ENCODE assay signal across 19 cellular contexts in the genomic region with DNA sequence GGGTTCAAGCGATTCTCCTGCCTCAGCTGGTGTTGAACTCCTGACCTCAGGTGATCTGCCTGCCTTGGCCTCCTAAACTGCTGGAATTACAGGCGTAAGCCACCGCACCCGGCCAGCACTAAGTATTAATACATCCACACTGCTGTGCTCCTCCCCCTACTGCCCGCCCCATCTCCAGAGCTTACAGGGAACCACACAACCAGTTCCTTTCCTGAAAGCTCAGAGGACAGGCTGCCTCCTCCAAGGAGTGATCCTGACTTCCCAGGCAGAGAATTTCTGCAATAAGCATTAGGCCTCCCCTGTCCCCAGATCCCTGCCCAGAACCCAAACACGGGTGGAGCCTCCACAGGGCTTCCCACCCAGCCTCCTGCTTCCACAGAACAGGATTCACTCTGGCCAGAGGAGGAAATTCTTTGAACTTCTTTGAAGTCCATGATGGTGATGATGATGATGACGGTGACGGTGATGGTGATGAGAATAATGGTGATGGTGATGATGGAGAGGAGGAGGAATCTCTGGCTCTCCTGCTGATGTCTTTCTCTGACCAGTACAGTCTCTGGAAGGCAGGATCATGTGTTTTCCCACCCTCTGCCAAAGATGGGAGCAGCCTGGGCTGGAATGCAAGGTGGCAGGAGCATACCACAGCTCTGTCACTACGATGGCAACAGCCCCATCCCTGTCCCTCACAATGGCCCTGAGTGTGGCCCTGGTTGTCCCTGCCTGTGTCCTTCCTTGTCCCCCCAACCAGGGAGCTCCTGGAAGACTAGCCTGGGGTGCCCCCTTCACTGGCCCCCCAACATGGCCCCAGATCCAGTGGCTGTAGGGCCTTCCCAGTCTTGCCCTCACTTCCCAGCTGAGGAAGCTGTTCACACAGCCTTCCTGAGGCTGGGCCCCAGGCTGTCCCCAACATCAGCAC. TPM values are rescaled to one million over a fixed set of nuclear protein-coding genes. Genes with fewer than 3 reads are reported as not detected.
A peak's percentile ranks its signal among the peaks of the same experiment; 100 is the strongest.
DNase-seq lines count a peak whose midpoint lies in the region; ATAC-seq and TF ChIP-seq lines count a peak whose summit lies in the region.
"Had no signal": no experiment of that assay in that cellular context is flagged by ENCODE, and none has a peak within 500 bp of the region (broad histone marks: within the 10 kb centered on the region; RNA-seq: fewer than 3 reads in every experiment).

No MANE protein-coding gene starts in this region.

- TF ChIP-seq CTCF in mucosa of descending colon (IDR thresholded peaks at IDR 0.05): no peak
- TF ChIP-seq CTCF in type B pancreatic cell (conservative IDR thresholded peaks at IDR 0.05): no peak
- TF ChIP-seq CTCF in natural killer cell (IDR thresholded peaks at IDR 0.05): no peak
- no peak for TF ChIP-seq CTCF in A673 (conservative IDR thresholded peaks at IDR 0.05; ENCODE audit: low read depth, low read length)
- TF ChIP-seq CTCF in esophagus squamous epithelium (IDR thresholded peaks at IDR 0.05): no peak

- peak; percentile 49 for DNase-seq in activated CD8-positive, alpha-beta memory T cell treated with anti-CD3 and anti-CD28 coated beads for 24 hours
- DNase-seq in activated CD8-positive, alpha-beta memory T cell treated with anti-CD3 and anti-CD28 coated beads, Interleukin-2, amount 50 U/mL, for 4 hours: no peak
- peak; percentile 4 for DNase-seq in activated T-helper 2 cell treated with anti-CD3 and anti-CD28 coated beads, Interferon-gamma antibody, Interleukin-2, Interleukin-4, amounts not matched to agents 10 μg/mL and 5 μg/mL and 100 μg/mL, durations not matched to agents 14 hours and 24 hours and 36 hours (ENCODE audit: low spot score)
- DNase-seq in mucosa of descending colon: peak in 2 of 3 donors; percentile 19 to 29
- DNase-seq in type B pancreatic cell (ENCODE audit: extremely low spot score, unreplicated experiment): peak; percentile 54
- DNase-seq in natural killer cell: no peak
- DNase-seq in A673 (ENCODE audit: low spot score): no peak
- no peak for DNase-seq in esophagus squamous epithelium (lab: John Stamatoyannopoulos, UW)
- DNase-seq: activated naive CD4-positive, alpha-beta T cell treated with Interleukin-2 at 50 U/mL for 16 hours; DMS 273 treated with DMSO at 0.1 percent for 48 hours; foreskin keratinocyte; NCI-H1105 treated with DMSO at 0.1 percent for 48 hours; NCI-H2171 treated with DMSO at 0.1 percent for 48 hours had no signal

- H3K36me3 ChIP-seq in mucosa of descending colon (ENCODE audit: low read depth): no peaks in the 10 kb centered on the region
- no peaks in the 10 kb centered on the region for H3K36me3 ChIP-seq in A673 (ENCODE audit: insufficient read depth, low read length, poor library complexity, severe bottlenecking)
- peaks cover 0 to 11% (median 0%) of the 10 kb centered on the region in 3 donors for H3K36me3 ChIP-seq in esophagus squamous epithelium
- H3K36me3 ChIP-seq: HAP-1 had no signal

- BruUV-seq in A673 (replicated peaks; lab: Mats Ljungman, UMichigan): no TSS peak

- H3K27me3 Mint-ChIP-seq in activated T-helper 2 cell treated with anti-CD3 and anti-CD28 coated beads, Interferon-gamma antibody, Interleukin-2, Interleukin-4, amounts not matched to agents 10 μg/mL and 5 μg/mL and 100 μg/mL, durations not matched to agents 14 hours and 24 hours and 36 hours (ENCODE audit: low read depth): no peaks in the 10 kb centered on the region
- H3K27me3 Mint-ChIP-seq in type B pancreatic cell (no peaks in the 10 kb centered on the region), natural killer cell (ENCODE audit: low read depth in 2 of 2) (peaks cover 0 to 6% of the 10 kb centered on the region in 2 donors)

- peaks cover 5% of the 10 kb centered on the region for H3K4me1 ChIP-seq in mucosa of descending colon (ENCODE audit: low read depth)
- no peaks in the 10 kb centered on the region for H3K4me1 ChIP-seq in A673 (ENCODE audit: insufficient read depth, low read length, poor library complexity, severe bottlenecking)
- peaks cover 0 to 14% (median 8%) of the 10 kb centered on the region in 3 donors for H3K4me1 ChIP-seq in esophagus squamous epithelium
- H3K4me1 ChIP-seq: A549, HAP-1 had no signal

- H3K27me3 ChIP-seq in A673 (replicated peaks; ENCODE audit: insufficient read depth, low read depth, low read length, poor library complexity): no peaks in the 10 kb centered on the region
- peaks cover 0 to 14% (median 0%) of the 10 kb centered on the region in 4 donors for H3K27me3 ChIP-seq in esophagus squamous epithelium
- H3K27me3 ChIP-seq: foreskin keratinocyte, tibial nerve had no signal

- H3K36me3 Mint-ChIP-seq in activated T-helper 2 cell treated with anti-CD3 and anti-CD28 coated beads, Interferon-gamma antibody, Interleukin-2, Interleukin-4, amounts not matched to agents 10 μg/mL and 5 μg/mL and 100 μg/mL, durations not matched to agents 14 hours and 24 hours and 36 hours (ENCODE audit: low read depth): peaks cover 3% of the 10 kb centered on the region
- peaks cover 4% of the 10 kb centered on the region for H3K36me3 Mint-ChIP-seq in type B pancreatic cell
- no peaks in the 10 kb centered on the region for H3K36me3 Mint-ChIP-seq in natural killer cell

- POLR2A ChIA-PET in A673 (lab: Charles Lee; ENCODE audit: low non-redundant PET): no interaction called here

- H3K27ac Mint-ChIP-seq in activated T-helper 2 cell treated with anti-CD3 and anti-CD28 coated beads, Interferon-gamma antibody, Interleukin-2, Interleukin-4, amounts not matched to agents 10 μg/mL and 5 μg/mL and 100 μg/mL, durations not matched to agents 14 hours and 24 hours and 36 hours: no peak overlapping the region
- H3K27ac Mint-ChIP-seq in type B pancreatic cell: no peak overlapping the region
- H3K27ac Mint-ChIP-seq in natural killer cell: no peak overlapping the region

- ATAC-seq in mucosa of descending colon (no peak), natural killer cell (no peak)
- ATAC-seq: foreskin keratinocyte had no signal

- intact Hi-C loops in activated T-helper 2 cell treated with anti-CD3 and anti-CD28 coated beads, Interferon-gamma antibody, Interleukin-2, Interleukin-4, amounts not matched to agents 10 μg/mL and 5 μg/mL and 100 μg/mL, durations not matched to agents 14 hours and 24 hours and 36 hours (cut with micrococcal nuclease): loop anchor here (5.0 to 10.0 kb wide), 3 partner anchors 88 to 298 kb away; no protein-coding TSS in a partner anchor
- intact Hi-C loops in mucosa of descending colon (cut with DNase I, micrococcal nuclease): loop anchor here in 1 of 2 donors (10.0 kb wide), 1 partner anchor 236 kb away; the partner anchor contains the start of gene BAIAP2L2
- intact Hi-C loops in natural killer cell (cut with micrococcal nuclease): no loop called here
- intact Hi-C loops in A673 (cut with micrococcal nuclease; ENCODE audit: unreplicated experiment): loop anchor here (5.0 to 10.0 kb wide), 2 partner anchors 53 to 224 kb away; partner anchors contain the start of gene DMC1
- intact Hi-C loops in esophagus squamous epithelium (cut with DNase I): loop anchor here (5.0 kb wide), 1 partner anchor 293 kb away; the partner anchor contains the start of gene PICK1

- H3K9me3 Mint-ChIP-seq in activated T-helper 2 cell treated with anti-CD3 and anti-CD28 coated beads, Interferon-gamma antibody, Interleukin-2, Interleukin-4, amounts not matched to agents 10 μg/mL and 5 μg/mL and 100 μg/mL, durations not matched to agents 14 hours and 24 hours and 36 hours: no peaks in the 10 kb centered on the region
- H3K9me3 Mint-ChIP-seq in type B pancreatic cell (no peaks in the 10 kb centered on the region), natural killer cell (no peaks in the 10 kb centered on the region)

- CTCF ChIA-PET in A673 (lab: Charles Lee): no interaction called here

- no peak overlapping the region for H3K27ac ChIP-seq in A673 (ENCODE audit: low read depth, low read length, poor library complexity, severe bottlenecking)
- no peak overlapping the region for H3K27ac ChIP-seq in esophagus squamous epithelium
- H3K27ac ChIP-seq: A549, C4-2B, foreskin keratinocyte, parathyroid adenoma, tibial nerve had no signal

- 84 to 91% methylated on average over 9 of the region's 9 CpGs for WGBS in esophagus squamous epithelium, 2 donors

- H3K9me3 ChIP-seq in mucosa of descending colon: no peaks in the 10 kb centered on the region
- H3K9me3 ChIP-seq in A673 (ENCODE audit: low read depth, low read length, poor library complexity, severe bottlenecking): no peaks in the 10 kb centered on the region
- H3K9me3 ChIP-seq in esophagus squamous epithelium: no peaks in the 10 kb centered on the region
- H3K9me3 ChIP-seq: A549, HAP-1, tibial nerve had no signal

- no peak overlapping the region for H3K4me3 Mint-ChIP-seq in activated T-helper 2 cell treated with anti-CD3 and anti-CD28 coated beads, Interferon-gamma antibody, Interleukin-2, Interleukin-4, amounts not matched to agents 10 μg/mL and 5 μg/mL and 100 μg/mL, durations not matched to agents 14 hours and 24 hours and 36 hours (ENCODE audit: low read depth)
- no peak overlapping the region for H3K4me3 Mint-ChIP-seq in type B pancreatic cell
- no peak overlapping the region for H3K4me3 Mint-ChIP-seq in natural killer cell

- TF ChIP-seq POLR2A in esophagus squamous epithelium (IDR thresholded peaks at IDR 0.05): no peak

- no peak overlapping the region for H3K4me3 ChIP-seq in mucosa of descending colon
- H3K4me3 ChIP-seq in A673 (ENCODE audit: low read depth, low read length, poor library complexity, severe bottlenecking): no peak overlapping the region
- H3K4me3 ChIP-seq in esophagus squamous epithelium: no peak overlapping the region
- H3K4me3 ChIP-seq: A549, HAP-1, smooth muscle cell, tibial nerve had no signal

- no peaks in the 10 kb centered on the region for H3K4me1 Mint-ChIP-seq in activated T-helper 2 cell treated with anti-CD3 and anti-CD28 coated beads, Interferon-gamma antibody, Interleukin-2, Interleukin-4, amounts not matched to agents 10 μg/mL and 5 μg/mL and 100 μg/mL, durations not matched to agents 14 hours and 24 hours and 36 hours (ENCODE audit: low read depth)
- H3K4me1 Mint-ChIP-seq in type B pancreatic cell (ENCODE audit: unreplicated experiment) (peaks cover 5% of the 10 kb centered on the region), natural killer cell (peaks cover 6 to 7% of the 10 kb centered on the region in 2 donors)

RNA-seq across cellular contexts. Expression of gene CSNK1E, which starts 33.5 kb away (rescaled TPM):
- 155 and 160 TPM in 2 replicates for total RNA-seq in activated T-helper 2 cell treated with anti-CD3 and anti-CD28 coated beads, Interferon-gamma antibody, Interleukin-2, Interleukin-4, amounts not matched to agents 10 μg/mL and 5 μg/mL and 100 μg/mL, durations not matched to agents 14 hours and 24 hours and 36 hours
- total RNA-seq in mucosa of descending colon: 100 to 1,000 TPM in 1 of 3 donors, 10 to 100 TPM in 2; 87.8 to 100 (median 89.8) TPM
- total RNA-seq in type B pancreatic cell (ENCODE audit: low replicate concordance): 199 and 219 TPM in 2 replicates
- total RNA-seq in natural killer cell: 100 to 1,000 TPM; 126 to 178 (median 149) TPM
- 196 and 200 TPM in 2 replicates for total RNA-seq in A673 (2021)
- total RNA-seq in esophagus squamous epithelium: 10 to 100 TPM; 40.8 to 94.4 (median 55.9) TPM

Comparison
In these comparisons a context has a peak if more than half of its experiments do, and no peak if none do; other contexts are left out.
1. DNase-seq: peak in activated CD8-positive, alpha-beta memory T cell treated with anti-CD3 and anti-CD28 coated beads for 24 hours (single experiment), activated T-helper 2 cell treated with anti-CD3 and anti-CD28 coated beads, Interferon-gamma antibody, Interleukin-2, Interleukin-4, amounts not matched to agents 10 μg/mL and 5 μg/mL and 100 μg/mL, durations not matched to agents 14 hours and 24 hours and 36 hours (single experiment), mucosa of descending colon (2 of 3) and type B pancreatic cell (single experiment); none in activated CD8-positive, alpha-beta memory T cell treated with anti-CD3 and anti-CD28 coated beads, Interleukin-2, amount 50 U/mL, for 4 hours (single experiment), natural killer cell (single experiment), A673 (single experiment) and esophagus squamous epithelium (single experiment).